In genomic region chr1:156652131-156652991, GRCh38 we compare ENCODE assay signal across 10 cellular contexts. TPM values are rescaled to one million over a fixed set of nuclear protein-coding genes. Genes with fewer than 3 reads are reported as not detected.
DNase-seq lines count a peak whose midpoint lies in the region; ATAC-seq, FAIRE-seq and TF ChIP-seq lines count a peak whose summit lies in the region.
"Had no signal": no experiment of that assay in that cellular context is flagged by ENCODE, and none has a peak within 500 bp of the region (broad histone marks: within the 10 kb centered on the region; RNA-seq: fewer than 3 reads in every experiment).

No MANE protein-coding gene starts in this region.

- no peak overlapping the region for H2AFZ ChIP-seq in endothelial cell of umbilical vein (ENCODE audit: low read depth, low read length)

- H3K4me1 ChIP-seq in endothelial cell of umbilical vein (ENCODE audit: control insufficient read depth, extremely low read depth, insufficient read depth, low read length): peaks cover 7% of the 10 kb centered on the region

- no peak for TF ChIP-seq CTCF in endothelial cell of umbilical vein (IDR thresholded peaks at IDR 0.05; ENCODE audit: extremely low read depth in 1 of 2, insufficient read depth in 1 of 2, low read depth in 1 of 2, low read length in 2 of 2)

- peak; percentile 41 for DNase-seq in stimulated activated CD4-positive, alpha-beta T cell treated with anti-CD3 and anti-CD28 coated beads, Interleukin-15, amount 100 ng/mL, for 24 hours
- DNase-seq in stimulated activated CD4-positive, alpha-beta T cell treated with anti-CD3 and anti-CD28 coated beads, Interleukin-1b, Interleukin-23, amount 100 ng/mL, for 48 hours: no peak
- peak; percentile 29 for DNase-seq in endothelial cell of umbilical vein (ENCODE audit: low read depth, low spot score)
- DNase-seq in hippocampal formation (lab: John Stamatoyannopoulos, UW): no peak
- DNase-seq in activated effector memory CD4-positive, alpha-beta T cell treated with Interleukin-2 at 50 U/mL for 16 hours: no peak
- DNase-seq: occipital lobe had no signal

- FAIRE-seq in endothelial cell of umbilical vein (lab: Jason Lieb, UNC): peak; percentile 82

- no peaks in the 10 kb centered on the region for H3K9me1 ChIP-seq in endothelial cell of umbilical vein (replicated peaks; ENCODE audit: control insufficient read depth, extremely low read depth, insufficient read depth, low read length)

- TF ChIP-seq POLR2A in endothelial cell of umbilical vein (IDR thresholded peaks at IDR 0.05; ENCODE audit: low read depth, low read length): no peak

- no peaks in the 10 kb centered on the region for H3K9me3 ChIP-seq in endothelial cell of umbilical vein (replicated peaks; ENCODE audit: control insufficient read depth, insufficient read depth, low read length)
- H3K9me3 ChIP-seq: body of pancreas, heart left ventricle had no signal

- no peaks in the 10 kb centered on the region for H3K36me3 ChIP-seq in endothelial cell of umbilical vein (ENCODE audit: control insufficient read depth in 2 of 2, extremely low read depth in 1 of 2, insufficient read depth in 2 of 2, low read length in 2 of 2)
- H3K36me3 ChIP-seq: heart left ventricle had no signal

- no peak overlapping the region for H3K27ac ChIP-seq in endothelial cell of umbilical vein (ENCODE audit: insufficient read depth, low read depth, low read length)
- H3K27ac ChIP-seq: body of pancreas, heart left ventricle had no signal

- no peak overlapping the region for H3K4me3 ChIP-seq in endothelial cell of umbilical vein (replicated peaks in 1 of 3; ENCODE audit: insufficient read depth in 1 of 3, low read depth in 1 of 3, low read length in 3 of 3)
- H3K4me3 ChIP-seq: body of pancreas, heart left ventricle had no signal

- BruUV-seq in endothelial cell of umbilical vein (replicated peaks; lab: Mats Ljungman, UMichigan): no TSS peak

- H3K27me3 ChIP-seq in endothelial cell of umbilical vein (ENCODE audit: control insufficient read depth in 2 of 2, insufficient read depth in 2 of 2, low read length in 2 of 2): peaks cover 10 to 15% of the 10 kb centered on the region in 2 experiments

- dilution Hi-C loops in endothelial cell of umbilical vein (cut with MboI; ENCODE audit: extremely low pct_ligation_motif_present, low sequenced_read_pairs): no loop called here

- ATAC-seq in HG03439 (IDR thresholded peaks at IDR 0.05; ENCODE audit: unreplicated experiment): no peak
- ATAC-seq: body of pancreas, heart left ventricle had no signal

- intact Hi-C loops in endothelial cell of umbilical vein (cut with micrococcal nuclease): no loop called here

- POLR2A ChIA-PET in endothelial cell of umbilical vein (lab: Charles Lee): no interaction called here

- H3K79me2 ChIP-seq in endothelial cell of umbilical vein (ENCODE audit: control insufficient read depth, insufficient read depth, low read length): no peaks in the 10 kb centered on the region

- no peak overlapping the region for H3K9ac ChIP-seq in endothelial cell of umbilical vein (replicated peaks; ENCODE audit: extremely low read depth, insufficient read depth, low read length)

- no peaks in the 10 kb centered on the region for H4K20me1 ChIP-seq in endothelial cell of umbilical vein (replicated peaks; ENCODE audit: control insufficient read depth, extremely low read depth, insufficient read depth, low read length)

- CTCF ChIA-PET in endothelial cell of umbilical vein (lab: Charles Lee): interaction anchor here (1.5 to 4.7 kb wide), 2 partner anchors 24 to 25 kb away, joined by 8 to 39 read pairs; no protein-coding TSS in a partner anchor

- H3K4me2 ChIP-seq in endothelial cell of umbilical vein (ENCODE audit: insufficient read depth, low read length): no peak overlapping the region

TF ChIP-seq in endothelial cell of umbilical vein, 7 proteins besides CTCF, POLR2A, EP300 and RAD21:
- TF ChIP-seq JUN (IDR thresholded peaks at IDR 0.05; ENCODE audit: borderline replicate concordance, insufficient read depth, insufficient read length, low read depth) (no peak), MYC (IDR thresholded peaks at IDR 0.05; ENCODE audit: low read depth, low read length) (no peak), GATA2 (IDR thresholded peaks at IDR 0.05; ENCODE audit: insufficient read depth, insufficient read length, low read depth, low read length) (no peak), EZH2 (IDR thresholded peaks at IDR 0.05; ENCODE audit: borderline replicate concordance, low read depth, low read length, severe bottlenecking) (no peak), FOS (IDR thresholded peaks at IDR 0.05; ENCODE audit: borderline replicate concordance, insufficient read depth, low read length) (no peak), MAX (IDR thresholded peaks at IDR 0.05; ENCODE audit: insufficient read depth, insufficient read length) (no peak), POLR2AphosphoS5 (IDR thresholded peaks at IDR 0.05; ENCODE audit: insufficient read depth, low read depth, low read length) (no peak)
TF ChIP-seq in endothelial cell of umbilical vein: peak in this region for 0.

RNA-seq across cellular contexts. Expression of gene BCAN, which starts 10.4 kb away (rescaled TPM):
- total RNA-seq in endothelial cell of umbilical vein: not detected in 2 replicates
- polyA plus RNA-seq in endothelial cell of umbilical vein: 0.14 and 0.15 TPM in 2 replicates
- 0.05 and 0.14 TPM in 2 replicates for polyA plus RNA-seq in endothelial cell of umbilical vein (2011; cell fraction: cytosol; rRNA removed)
- polyA plus RNA-seq in endothelial cell of umbilical vein (2011; cell fraction: nucleus; rRNA removed): 0.07 TPM in 1 of 2 replicates, not detected in the other
- 0.08 and 0.15 TPM in 2 replicates for polyA plus RNA-seq in endothelial cell of umbilical vein (2012)
- 0.15 TPM in 1 of 2 replicates, not detected in the other for polyA minus RNA-seq in endothelial cell of umbilical vein
- polyA minus RNA-seq in endothelial cell of umbilical vein (2011; cell fraction: cytosol; rRNA and poly(A)+ RNA removed): not detected
- polyA minus RNA-seq in endothelial cell of umbilical vein (2011; cell fraction: nucleus; rRNA and poly(A)+ RNA removed): not detected in 2 replicates
- polyA plus RNA-seq: CD14-positive monocyte had no signal

RNA-seq across cellular contexts. Expression of gene NES, which starts 24.8 kb away (rescaled TPM):
- 269 and 274 TPM in 2 replicates for total RNA-seq in endothelial cell of umbilical vein
- polyA plus RNA-seq in endothelial cell of umbilical vein: 15.5 and 19.4 TPM in 2 replicates
- 34.7 and 34.8 TPM in 2 replicates for polyA plus RNA-seq in endothelial cell of umbilical vein (2011; cell fraction: cytosol; rRNA removed)
- 54.3 and 59.9 TPM in 2 replicates for polyA plus RNA-seq in endothelial cell of umbilical vein (2011; cell fraction: nucleus; rRNA removed)
- 91.3 and 128 TPM in 2 replicates for polyA plus RNA-seq in endothelial cell of umbilical vein (2012)
- 27.1 and 31.8 TPM in 2 replicates for polyA minus RNA-seq in endothelial cell of umbilical vein
- polyA minus RNA-seq in endothelial cell of umbilical vein (2011; cell fraction: cytosol; rRNA and poly(A)+ RNA removed): 1.3 TPM
- polyA minus RNA-seq in endothelial cell of umbilical vein (2011; cell fraction: nucleus; rRNA and poly(A)+ RNA removed): 14.7 and 17.6 TPM in 2 replicates
- polyA plus RNA-seq: CD14-positive monocyte had no signal

RNA-seq across cellular contexts. Expression of gene HAPLN2, which starts 33.1 kb away (rescaled TPM):
- not detected in 2 replicates for total RNA-seq in endothelial cell of umbilical vein
- 0.14 TPM in 1 of 2 replicates, not detected in the other for polyA plus RNA-seq in endothelial cell of umbilical vein
- not detected in 2 replicates for polyA plus RNA-seq in endothelial cell of umbilical vein (2011; cell fraction: cytosol; rRNA removed)
- polyA plus RNA-seq in endothelial cell of umbilical vein (2011; cell fraction: nucleus; rRNA removed): 0.68 and 0.70 TPM in 2 replicates
- polyA plus RNA-seq in endothelial cell of umbilical vein (2012): not detected in 2 replicates
- not detected in 2 replicates for polyA minus RNA-seq in endothelial cell of umbilical vein
- not detected for polyA minus RNA-seq in endothelial cell of umbilical vein (2011; cell fraction: cytosol; rRNA and poly(A)+ RNA removed)
- polyA minus RNA-seq in endothelial cell of umbilical vein (2011; cell fraction: nucleus; rRNA and poly(A)+ RNA removed): not detected in 2 replicates
- total RNA-seq: body of pancreas, occipital lobe had no signal
- polyA plus RNA-seq: CD14-positive monocyte had no signal

RNA-seq across cellular contexts. Expression of gene GPATCH4, which starts 51.1 kb away (rescaled TPM):
- 29.2 and 32.0 TPM in 2 replicates for total RNA-seq in endothelial cell of umbilical vein
- 15.5 and 22.4 TPM in 2 replicates for polyA plus RNA-seq in endothelial cell of umbilical vein
- 30.0 and 42.1 TPM in 2 replicates for polyA plus RNA-seq in endothelial cell of umbilical vein (2011; cell fraction: cytosol; rRNA removed)
- 46.6 and 52.0 TPM in 2 replicates for polyA plus RNA-seq in endothelial cell of umbilical vein (2011; cell fraction: nucleus; rRNA removed)
- 39.0 and 64.5 TPM in 2 replicates for polyA plus RNA-seq in endothelial cell of umbilical vein (2012)
- polyA minus RNA-seq in endothelial cell of umbilical vein: 38.2 and 48.0 TPM in 2 replicates
- 37.6 TPM for polyA minus RNA-seq in endothelial cell of umbilical vein (2011; cell fraction: cytosol; rRNA and poly(A)+ RNA removed)
- polyA minus RNA-seq in endothelial cell of umbilical vein (2011; cell fraction: nucleus; rRNA and poly(A)+ RNA removed): 26.2 and 46.5 TPM in 2 replicates

RNA-seq across cellular contexts. Expression of gene CRABP2, which starts 53.0 kb away (rescaled TPM):
- 1.0 and 2.6 TPM in 2 replicates for total RNA-seq in endothelial cell of umbilical vein
- polyA plus RNA-seq in endothelial cell of umbilical vein: 0.21 and 0.32 TPM in 2 replicates
- 0.37 and 0.45 TPM in 2 replicates for polyA plus RNA-seq in endothelial cell of umbilical vein (2011; cell fraction: cytosol; rRNA removed)
- polyA plus RNA-seq in endothelial cell of umbilical vein (2011; cell fraction: nucleus; rRNA removed): 1.2 and 2.1 TPM in 2 replicates
- polyA plus RNA-seq in endothelial cell of umbilical vein (2012): 0.37 and 0.88 TPM in 2 replicates
- not detected in 2 replicates for polyA minus RNA-seq in endothelial cell of umbilical vein
- polyA minus RNA-seq in endothelial cell of umbilical vein (2011; cell fraction: cytosol; rRNA and poly(A)+ RNA removed): 2.4 TPM
- 0.82 TPM in 1 of 2 replicates, not detected in the other for polyA minus RNA-seq in endothelial cell of umbilical vein (2011; cell fraction: nucleus; rRNA and poly(A)+ RNA removed)

Comparison
In these comparisons a context has a peak if more than half of its experiments do, and no peak if none do; other contexts are left out.
1. DNase-seq: peak in stimulated activated CD4-positive, alpha-beta T cell treated with anti-CD3 and anti-CD28 coated beads, Interleukin-15, amount 100 ng/mL, for 24 hours (single experiment) and endothelial cell of umbilical vein (single experiment); none in stimulated activated CD4-positive, alpha-beta T cell treated with anti-CD3 and anti-CD28 coated beads, Interleukin-1b, Interleukin-23, amount 100 ng/mL, for 48 hours (single experiment), hippocampal formation (0 of 2) and activated effector memory CD4-positive, alpha-beta T cell treated with Interleukin-2 at 50 U/mL for 16 hours (single experiment).